In genomic region chr11:122556605-122557004, GRCh38 we compare ENCODE assay signal across 9 cellular contexts.
A peak's percentile ranks its signal among the peaks of the same experiment; 100 is the strongest.
DNase-seq lines count a peak whose midpoint lies in the region; ATAC-seq, FAIRE-seq and TF ChIP-seq lines count a peak whose summit lies in the region.
"Had no signal": no experiment of that assay in that cellular context is flagged by ENCODE, and none has a peak within 500 bp of the region (broad histone marks: within the 10 kb centered on the region; RNA-seq: fewer than 3 reads in every experiment).

No MANE protein-coding gene starts in this region.

- ATAC-seq in HG03432 (IDR thresholded peaks at IDR 0.05; ENCODE audit: unreplicated experiment): no peak

- no peaks in the 10 kb centered on the region for H3K36me3 Mint-ChIP-seq in neural crest cell (ENCODE audit: low read depth)

- peaks cover 11% of the 10 kb centered on the region for H3K27me3 Mint-ChIP-seq in neural crest cell (ENCODE audit: low read depth)

- no peak for FAIRE-seq in GM12891 (lab: Jason Lieb, UNC)

- DNase-seq in Ammon's horn (ENCODE audit: low spot score) (peak; percentile 30), NCI-H1105 (lab: John Stamatoyannopoulos, UW) (peak; percentile 68), epithelial cell of esophagus (ENCODE audit: low read depth) (peak; percentile 6), neural crest cell (ENCODE audit: low read depth, low spot score) (peak; percentile 53), posterior vena cava (ENCODE audit: low spot score) (no peak), GM12891 (ENCODE audit: insufficient read length, low spot score) (no peak), UCSD-AML1 (lab: John Stamatoyannopoulos, UW; ENCODE audit: unreplicated experiment) (no peak)
- DNase-seq: activated B cell treated with CpG ODN at 0.5 μM for 24 hours had no signal

- H3K9me3 Mint-ChIP-seq in neural crest cell: peaks cover 2% of the 10 kb centered on the region
- H3K9me3 Mint-ChIP-seq: activated B cell treated with CpG ODN at 0.5 μM for 24 hours had no signal

- H3K4me3 Mint-ChIP-seq in neural crest cell: peak overlapping the region; percentile 39
- H3K4me3 Mint-ChIP-seq: activated B cell treated with CpG ODN at 0.5 μM for 24 hours had no signal

- H3K4me1 Mint-ChIP-seq in neural crest cell: peaks cover 3% of the 10 kb centered on the region
- H3K4me1 Mint-ChIP-seq: activated B cell treated with CpG ODN at 0.5 μM for 24 hours had no signal

- TF ChIP-seq CTCF in epithelial cell of esophagus (IDR thresholded peaks at IDR 0.05; ENCODE audit: insufficient read depth, low read depth, low read length, missing control alignments) (no peak), neural crest cell (conservative IDR thresholded peaks at IDR 0.05) (peak; percentile 61)

- no peak for TF ChIP-seq POLR2A in GM12891 (IDR thresholded peaks at IDR 0.05; ENCODE audit: low read depth, low read length)

- no peak overlapping the region for H3K27ac Mint-ChIP-seq in neural crest cell (ENCODE audit: unreplicated experiment)
- H3K27ac Mint-ChIP-seq: activated B cell treated with CpG ODN at 0.5 μM for 24 hours had no signal

- intact Hi-C loops in posterior vena cava (cut with DNase I): no loop called here

- no peak overlapping the region for H3K4me3 ChIP-seq in epithelial cell of esophagus (ENCODE audit: low read length)

TF ChIP-seq in GM12891, 5 proteins besides CTCF, POLR2A, EP300 and RAD21:
- no peak for TF ChIP-seq POU2F2 (IDR thresholded peaks at IDR 0.05; ENCODE audit: low read depth, low read length)
- no peak for TF ChIP-seq POLR2AphosphoS5 (IDR thresholded peaks at IDR 0.05; ENCODE audit: low read depth, low read length)
- no peak for TF ChIP-seq SPI1 (IDR thresholded peaks at IDR 0.05; ENCODE audit: low read depth, low read length)
- TF ChIP-seq PAX5 (IDR thresholded peaks at IDR 0.05; ENCODE audit: insufficient read depth, low read length, severe bottlenecking): no peak
- no peak for TF ChIP-seq TAF1 (IDR thresholded peaks at IDR 0.05; ENCODE audit: low read depth, low read length)

Comparison
In these comparisons a context has a peak if more than half of its experiments do, and no peak if none do; other contexts are left out.
1. DNase-seq: peak in Ammon's horn (single experiment), NCI-H1105 (single experiment), epithelial cell of esophagus (single experiment) and neural crest cell (single experiment); none in posterior vena cava (single experiment), GM12891 (single experiment) and UCSD-AML1 (single experiment).